ENCODE assay signal across 14 cellular contexts in the genomic region with DNA sequence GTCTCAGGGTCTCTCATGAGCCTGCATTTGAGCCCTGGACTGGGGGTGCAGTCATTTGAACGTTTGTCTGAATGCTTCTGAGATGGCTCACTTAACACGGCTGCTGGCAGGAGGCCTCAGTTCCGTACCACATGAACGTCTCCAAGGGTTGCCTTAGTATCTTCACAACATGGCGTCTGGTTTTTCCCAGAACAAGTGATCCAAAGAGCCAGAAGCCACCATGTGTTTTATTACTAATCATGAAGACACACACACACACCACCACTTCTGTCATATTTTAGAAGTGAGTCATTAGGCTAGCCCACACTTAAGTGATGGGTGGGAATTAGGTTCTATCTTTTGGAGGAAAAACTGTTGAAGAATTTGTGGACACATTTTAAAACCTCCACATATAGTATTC. TPM values are rescaled to one million over a fixed set of nuclear protein-coding genes. Genes with fewer than 3 reads are reported as not detected.
DNase-seq lines count a peak whose midpoint lies in the region; ATAC-seq, FAIRE-seq and TF ChIP-seq lines count a peak whose summit lies in the region.
"Had no signal": no experiment of that assay in that cellular context is flagged by ENCODE, and none has a peak within 500 bp of the region (broad histone marks: within the 10 kb centered on the region; RNA-seq: fewer than 3 reads in every experiment).

No MANE protein-coding gene starts in this region.

- H3K27me3 Mint-ChIP-seq in central memory CD8-positive, alpha-beta T cell: no peaks in the 10 kb centered on the region

- no peaks in the 10 kb centered on the region for H3K36me3 ChIP-seq in mucosa of descending colon (ENCODE audit: low read depth)
- H3K36me3 ChIP-seq: neutrophil had no signal

- FAIRE-seq in HTR-8/SVneo (lab: Jason Lieb, UNC): peak; percentile 80
- FAIRE-seq: endometrium had no signal

- DNase-seq in AG08395 (ENCODE audit: low spot score): peak; percentile 77
- DNase-seq in HTR-8/SVneo (ENCODE audit: insufficient read length, low spot score): peak; percentile 53
- DNase-seq in central memory CD8-positive, alpha-beta T cell (ENCODE audit: low spot score in 2 of 2): no peak
- peak; percentile 74 for DNase-seq in myocyte (ENCODE audit: low read depth)
- no peak for DNase-seq in activated CD8-positive, alpha-beta memory T cell treated with anti-CD3 and anti-CD28 coated beads for 24 hours
- DNase-seq in mucosa of descending colon: no peak
- no peak for DNase-seq in NCI-H1092 treated with DMSO at 0.1 percent for 48 hours (lab: John Stamatoyannopoulos, UW)
- DNase-seq in HT-29 (ENCODE audit: low spot score): no peak
- DNase-seq: CD8-positive, alpha-beta memory T cell; NCI-H82; stimulated activated CD4-positive, alpha-beta T cell treated with anti-CD3 and anti-CD28 coated beads, Interleukin-2, amount 100 ng/mL, for 48 hours; T-helper 1 cell had no signal

- TF ChIP-seq CTCF in mucosa of descending colon (IDR thresholded peaks at IDR 0.05): no peak

- intact Hi-C loops in mucosa of descending colon (cut with DNase I, micrococcal nuclease): no loop called here

- H3K4me1 ChIP-seq in mucosa of descending colon (ENCODE audit: low read depth): no peaks in the 10 kb centered on the region

- no peaks in the 10 kb centered on the region for H3K9me3 ChIP-seq in mucosa of descending colon
- H3K9me3 ChIP-seq: neutrophil had no signal

- ATAC-seq in central memory CD8-positive, alpha-beta T cell (replicated peaks; ENCODE audit: extremely low read depth, poor library complexity, severe bottlenecking): no peak
- no peak for ATAC-seq in mucosa of descending colon

- H3K4me1 Mint-ChIP-seq in central memory CD8-positive, alpha-beta T cell: no peaks in the 10 kb centered on the region
- H3K4me1 Mint-ChIP-seq: CD8-positive, alpha-beta memory T cell had no signal

- no peaks in the 10 kb centered on the region for H3K36me3 Mint-ChIP-seq in central memory CD8-positive, alpha-beta T cell (ENCODE audit: insufficient read depth)

- H3K27ac Mint-ChIP-seq in central memory CD8-positive, alpha-beta T cell (ENCODE audit: low read depth): peak overlapping the region; percentile 49
- H3K27ac Mint-ChIP-seq: CD8-positive, alpha-beta memory T cell had no signal

- no peaks in the 10 kb centered on the region for H3K9me3 Mint-ChIP-seq in central memory CD8-positive, alpha-beta T cell
- H3K9me3 Mint-ChIP-seq: CD8-positive, alpha-beta memory T cell had no signal

- no peak overlapping the region for H3K4me3 ChIP-seq in mucosa of descending colon

- no peak overlapping the region for H3K4me3 Mint-ChIP-seq in central memory CD8-positive, alpha-beta T cell
- H3K4me3 Mint-ChIP-seq: CD8-positive, alpha-beta memory T cell had no signal

RNA-seq across cellular contexts. Expression of a gene that starts 15.0 kb away (rescaled TPM):
- total RNA-seq in myocyte (116 and 125 TPM in 2 replicates), mucosa of descending colon (10 to 100 TPM; 35.1 to 64.8 (median 54.6) TPM)
- polyA plus RNA-seq in myocyte (2012): 52.7 TPM
- total RNA-seq in HT-29 (2014; rRNA removed; shearing (Covaris generic)): 2.0 and 2.5 TPM in 2 replicates

Comparison
In these comparisons a context has a peak if more than half of its experiments do, and no peak if none do; other contexts are left out.
1. DNase-seq: peak in AG08395 (single experiment), HTR-8/SVneo (single experiment) and myocyte (single experiment); none in central memory CD8-positive, alpha-beta T cell (0 of 2), activated CD8-positive, alpha-beta memory T cell treated with anti-CD3 and anti-CD28 coated beads for 24 hours (single experiment), mucosa of descending colon (0 of 3), NCI-H1092 treated with DMSO at 0.1 percent for 48 hours (single experiment) and HT-29 (single experiment).
2. RNA of a gene that starts 15.0 kb away (total RNA-seq): 116 to 125 TPM in myocyte and 35.1 to 64.8 TPM in mucosa of descending colon; 2.0 to 2.5 TPM in HT-29; every median in the first group is over 10 times any median in the second.